8 cellular contexts compared by ENCODE assay signal in genomic region chr10:80202934-80203834, GRCh38.
DNase-seq lines count a peak whose midpoint lies in the region; ATAC-seq lines count a peak whose summit lies in the region.

No MANE protein-coding gene starts in this region.

- DNase-seq in D341Med (ENCODE audit: low spot score) (peak; percentile 54), SKM-1 treated with dmso at 0.1 percent for 144 hours (lab: John Stamatoyannopoulos, UW; ENCODE audit: unreplicated experiment) (peak; percentile 80), amniotic epithelial cell (ENCODE audit: low read depth) (peak; percentile 92), NCI-H2081 treated with DMSO at 0.1 percent for 48 hours (lab: John Stamatoyannopoulos, UW) (no peak)
- peak; percentile 44 for DNase-seq in stimulated activated CD4-positive, alpha-beta T cell treated with anti-CD3 and anti-CD28 coated beads, Interleukin-12 subunit alpha, Interleukin-12 subunit beta, amount 100 ng/mL, for 4 hours

- peaks cover 30% of the 10 kb centered on the region for H3K27me3 ChIP-seq in iPS-18a (ENCODE audit: control insufficient read depth, insufficient read depth, low read length)

- H3K27ac ChIP-seq in iPS-18a (ENCODE audit: low read length), result no peak overlapping the region

- H3K4me1 ChIP-seq in iPS-18a (ENCODE audit: control insufficient read depth, low read depth, low read length), result peaks cover 32% of the 10 kb centered on the region

- H3K9ac ChIP-seq in iPS-18a (ENCODE audit: low read length), result no peak overlapping the region

- H3K36me3 ChIP-seq in iPS-18a (ENCODE audit: control insufficient read depth, low read depth, low read length), result no peaks in the 10 kb centered on the region

- H3K4me3 ChIP-seq in iPS-18a (ENCODE audit: low read length), result peak overlapping the region; percentile 73

- peak; percentile 38 for ATAC-seq in GM19397 (IDR thresholded peaks at IDR 0.05; ENCODE audit: unreplicated experiment)
- ATAC-seq in HG03469 (IDR thresholded peaks at IDR 0.05; ENCODE audit: unreplicated experiment), result peak; percentile 41

- no peaks in the 10 kb centered on the region for H3K9me3 ChIP-seq in iPS-18a (ENCODE audit: control insufficient read depth, low read depth, low read length)
